In genomic region chr17:48804936-48805411, GRCh38 we compare ENCODE assay signal across 8 cellular contexts. TPM values are rescaled to one million over a fixed set of nuclear protein-coding genes. Genes with fewer than 3 reads are reported as not detected.
A peak's percentile ranks its signal among the peaks of the same experiment; 100 is the strongest.
DNase-seq lines count a peak whose midpoint lies in the region; ATAC-seq and TF ChIP-seq lines count a peak whose summit lies in the region.

No MANE protein-coding gene starts in this region.

- no peaks in the 10 kb centered on the region for H3K36me3 ChIP-seq in mucosa of descending colon (ENCODE audit: low read depth)

- peaks cover 6% of the 10 kb centered on the region for H3K27me3 Mint-ChIP-seq in endothelial cell (ENCODE audit: unreplicated experiment)

- H3K36me3 Mint-ChIP-seq in endothelial cell (ENCODE audit: low read depth, unreplicated experiment), result no peaks in the 10 kb centered on the region

- H3K4me1 Mint-ChIP-seq in endothelial cell (ENCODE audit: unreplicated experiment), result peaks cover 24% of the 10 kb centered on the region

- no peak overlapping the region for H3K27ac Mint-ChIP-seq in endothelial cell (ENCODE audit: unreplicated experiment)

- ATAC-seq in mucosa of descending colon, result peak; percentile 75
- ATAC-seq in GM18861 (IDR thresholded peaks at IDR 0.05; ENCODE audit: unreplicated experiment), result no peak

- H3K9me3 ChIP-seq in mucosa of descending colon, result no peaks in the 10 kb centered on the region

- H3K4me3 Mint-ChIP-seq in endothelial cell (ENCODE audit: unreplicated experiment), result no peak overlapping the region

- DNase-seq in Ammon's horn (ENCODE audit: low spot score), result peak; percentile 59
- peak; percentile 41 for DNase-seq in H4 (ENCODE audit: low spot score)
- peak; percentile 73 for DNase-seq in NCI-H69 (lab: John Stamatoyannopoulos, UW)
- peak; percentile 90 for DNase-seq in activated CD8-positive, alpha-beta memory T cell treated with anti-CD3 and anti-CD28 coated beads for 24 hours
- DNase-seq in endothelial cell (ENCODE audit: low spot score), result peak; percentile 85
- DNase-seq in mucosa of descending colon, result peak; percentile 67 to 88 (median 83)
- DNase-seq in stimulated activated CD8-positive, alpha-beta memory T cell treated with anti-CD3 and anti-CD28 coated beads, Interleukin-7, amount 100 ng/mL, for 1 hour (ENCODE audit: low read depth in 2 of 2), result peak; percentile 15 to 43

- peaks cover 41% of the 10 kb centered on the region for H3K4me1 ChIP-seq in mucosa of descending colon (ENCODE audit: low read depth)

- TF ChIP-seq CTCF in endothelial cell (IDR thresholded peaks at IDR 0.05; ENCODE audit: unreplicated experiment) (peak; percentile 96), mucosa of descending colon (IDR thresholded peaks at IDR 0.05) (peak; percentile 91)

- no peak overlapping the region for H3K4me3 ChIP-seq in mucosa of descending colon

- no peaks in the 10 kb centered on the region for H3K9me3 Mint-ChIP-seq in endothelial cell (ENCODE audit: unreplicated experiment)

- intact Hi-C loops in mucosa of descending colon (cut with DNase I, micrococcal nuclease), result loop anchor here (5.0 kb wide), 2 partner anchors 72 to 83 kb away; partner anchors contain the start of genes PRAC1 (in 1 of the 2) and PRAC2 (in 1 of the 2)

RNA-seq across cellular contexts. Expression of gene TTLL6, which starts 12.1 kb away (rescaled TPM):
- 0.12 and 0.18 TPM in 2 replicates for total RNA-seq in H4 (2014; rRNA removed; shearing (Covaris generic))
- total RNA-seq in endothelial cell (ENCODE audit: unreplicated experiment), result 0.87 TPM
- 10 to 100 TPM; 10.7 to 25.1 (median 12.2) TPM for total RNA-seq in mucosa of descending colon

RNA-seq across cellular contexts. Expression of gene CALCOCO2, which starts 25.9 kb away (rescaled TPM):
- total RNA-seq in H4 (2014; rRNA removed; shearing (Covaris generic)), result 42.5 and 61.2 TPM in 2 replicates
- total RNA-seq in endothelial cell (ENCODE audit: unreplicated experiment) (46.1 TPM), mucosa of descending colon (100 to 1,000 TPM; 181 to 296 (median 224) TPM)

Comparison
In these comparisons a context has a peak if more than half of its experiments do, and no peak if none do; other contexts are left out.
1. DNase-seq: peak in every context shown above with its lines; median percentile 90 in activated CD8-positive, alpha-beta memory T cell treated with anti-CD3 and anti-CD28 coated beads for 24 hours; 85 in endothelial cell; 83 in mucosa of descending colon; 73 in NCI-H69; 59 in Ammon's horn; 41 in H4; 29 in stimulated activated CD8-positive, alpha-beta memory T cell treated with anti-CD3 and anti-CD28 coated beads, Interleukin-7, amount 100 ng/mL, for 1 hour.